In genomic region chr20:31679357-31680285, GRCh38 we compare ENCODE assay signal across 11 cellular contexts. TPM values are rescaled to one million over a fixed set of nuclear protein-coding genes. Genes with fewer than 3 reads are reported as not detected.
A peak's percentile ranks its signal among the peaks of the same experiment; 100 is the strongest.
DNase-seq lines count a peak whose midpoint lies in the region; ATAC-seq, FAIRE-seq and TF ChIP-seq lines count a peak whose summit lies in the region.
"Had no signal": no experiment of that assay in that cellular context is flagged by ENCODE, and none has a peak within 500 bp of the region (broad histone marks: within the 10 kb centered on the region; RNA-seq: fewer than 3 reads in every experiment).

No MANE protein-coding gene starts in this region.

- peak in 1 of 2 experiments; percentile 56 for DNase-seq in A549 (ENCODE audit: low read depth in 1 of 2, low spot score in 1 of 2)
- no peak for DNase-seq in HFFc6
- no peak for DNase-seq in activated naive CD8-positive, alpha-beta T cell treated with anti-CD3 and anti-CD28 coated beads, Interleukin-2, amount 50 U/mL, for 24 hours
- DNase-seq in mesothelial cell of epicardium (ENCODE audit: low spot score in 2 of 2, unreplicated experiment in 2 of 2) = no peak
- no peak for DNase-seq in cortex of kidney (lab: John Stamatoyannopoulos, UW)
- no peak for DNase-seq in NCI-H526 treated with DMSO at 0.1 percent for 48 hours (lab: John Stamatoyannopoulos, UW)
- no peak for DNase-seq in AG08395 (ENCODE audit: low spot score)
- no peak for DNase-seq in germinal center (ENCODE audit: low spot score)
- DNase-seq: NCI-H524 had no signal

- no peak overlapping the region for H3K4me3 ChIP-seq in A549

- H3K27me3 Mint-ChIP-seq in HFFc6 (ENCODE audit: insufficient read depth) (peaks cover 11% of the 10 kb centered on the region), mesothelial cell of epicardium (ENCODE audit: low read depth) (no peaks in the 10 kb centered on the region)
- no peaks in the 10 kb centered on the region for H3K27me3 Mint-ChIP-seq in activated naive CD8-positive, alpha-beta T cell treated with anti-CD3 and anti-CD28 coated beads, Interleukin-2, amount 50 U/mL, for 24 hours

- peaks cover 100% of the 10 kb centered on the region for H3K4me1 ChIP-seq in A549

- no peak for TF ChIP-seq CTCF in A549 (IDR thresholded peaks at IDR 0.05)
- TF ChIP-seq CTCF in HFFc6 (IDR thresholded peaks at IDR 0.05) = no peak
- no peak for TF ChIP-seq CTCF in mesothelial cell of epicardium (IDR thresholded peaks at IDR 0.05; ENCODE audit: unreplicated experiment)

- POLR2A ChIA-PET in A549 (lab: Yijun Ruan, JAX) = no interaction called here

- ATAC-seq in A549 = peak in 1 of 2 experiments; percentile 20; a peak in 3 of 6 replicates
- no peak for ATAC-seq in activated naive CD8-positive, alpha-beta T cell treated with anti-CD3 and anti-CD28 coated beads, Interleukin-2, amount 50 U/mL, for 24 hours

- no peak for TF ChIP-seq RAD21 in A549 (conservative IDR thresholded peaks at IDR 0.05 in 1 of 2, IDR thresholded peaks at IDR 0.05 in 1 of 2)

- H3K27ac Mint-ChIP-seq in HFFc6 (peak overlapping the region; percentile 79), mesothelial cell of epicardium (peak overlapping the region; percentile 91)
- peak overlapping the region; percentile 94 for H3K27ac Mint-ChIP-seq in activated naive CD8-positive, alpha-beta T cell treated with anti-CD3 and anti-CD28 coated beads, Interleukin-2, amount 50 U/mL, for 24 hours

- CTCF ChIA-PET in A549 (lab: Yijun Ruan, JAX) = interaction anchor here (1.2 to 11.6 kb wide), 5 partner anchors 15 to 46 kb away, joined by 3 to 88 read pairs (median 4); partner anchors contain the start of gene BCL2L1

- no peak for TF ChIP-seq POLR2A in A549 (IDR thresholded peaks at IDR 0.05; ENCODE audit: low read length)

- no peaks in the 10 kb centered on the region for H3K9me3 ChIP-seq in A549

- no peak for FAIRE-seq in A549 (lab: Jason Lieb, UNC)

- peak overlapping the region; percentile 58 to 75 for H3K27ac ChIP-seq in A549
- H3K27ac ChIP-seq: KMS-11 had no signal

- TF ChIP-seq EP300 in A549 (IDR thresholded peaks at IDR 0.05) = no peak

- H3K4me1 Mint-ChIP-seq in HFFc6 (ENCODE audit: low read depth) (peaks cover 85% of the 10 kb centered on the region), mesothelial cell of epicardium (peaks cover 50% of the 10 kb centered on the region)
- peaks cover 98% of the 10 kb centered on the region for H3K4me1 Mint-ChIP-seq in activated naive CD8-positive, alpha-beta T cell treated with anti-CD3 and anti-CD28 coated beads, Interleukin-2, amount 50 U/mL, for 24 hours

- WGBS in A549 (ENCODE audit: missing lambda C conversion rate) = 80% methylated on average over 9 of the region's 9 CpGs

- H3K9me3 Mint-ChIP-seq in HFFc6 (no peaks in the 10 kb centered on the region), mesothelial cell of epicardium (no peaks in the 10 kb centered on the region)
- no peaks in the 10 kb centered on the region for H3K9me3 Mint-ChIP-seq in activated naive CD8-positive, alpha-beta T cell treated with anti-CD3 and anti-CD28 coated beads, Interleukin-2, amount 50 U/mL, for 24 hours

- peaks cover 65% of the 10 kb centered on the region for H3K36me3 Mint-ChIP-seq in HFFc6 (ENCODE audit: low read depth)
- H3K36me3 Mint-ChIP-seq in activated naive CD8-positive, alpha-beta T cell treated with anti-CD3 and anti-CD28 coated beads, Interleukin-2, amount 50 U/mL, for 24 hours (ENCODE audit: low read depth) = peaks cover 87% of the 10 kb centered on the region
- H3K36me3 Mint-ChIP-seq in mesothelial cell of epicardium = peaks cover 16% of the 10 kb centered on the region

- peak overlapping the region; percentile 45 for H3K4me2 ChIP-seq in A549
- H3K4me2 ChIP-seq: KMS-11 had no signal

- H3K4me3 Mint-ChIP-seq in HFFc6 (peak overlapping the region; percentile 54; the same call in 1 of the 2 replicates), mesothelial cell of epicardium (no peak overlapping the region)
- no peak overlapping the region for H3K4me3 Mint-ChIP-seq in activated naive CD8-positive, alpha-beta T cell treated with anti-CD3 and anti-CD28 coated beads, Interleukin-2, amount 50 U/mL, for 24 hours

TF ChIP-seq in A549, 52 proteins besides CTCF, POLR2A, EP300 and RAD21:
- TF ChIP-seq RFX5 (IDR thresholded peaks at IDR 0.05) (peak; percentile 53; the same call in 1 of the 2 replicates), GATA3 (IDR thresholded peaks at IDR 0.05; ENCODE audit: borderline replicate concordance) (no peak)

RNA-seq across cellular contexts. Expression of gene COX4I2, which starts 41.9 kb away (rescaled TPM):
- not detected in 2 replicates for polyA plus RNA-seq in A549 (2011; rRNA removed)
- polyA plus RNA-seq in A549 (2012; cell fraction: cytosol; rRNA removed) = not detected in 2 replicates
- not detected in 2 replicates for polyA plus RNA-seq in A549 (2012; cell fraction: nucleus; rRNA removed)
- polyA plus RNA-seq in A549 (2017; fragmentation: RNase III; extraction: RNeasy Plus Mini Kit Qiagen cat#74134 plus additional on column Dnase treatment) = not detected in 3 replicates
- not detected in 2 replicates for polyA minus RNA-seq in A549 (2011; rRNA and poly(A)+ RNA removed)
- not detected for total RNA-seq in HFFc6 (2021; fragmentation: NEBNext Ultra II Directional; extraction: Animal tissue kit (Norgen Biotek cat#: 25700))
- 0.34 TPM in 1 of 3 replicates, not detected in the others for total RNA-seq in mesothelial cell of epicardium
- total RNA-seq: T-helper 2 cell treated with Interferon-gamma antibody and Interleukin-4, amounts not matched to agents 100 ng/mL and 5 ng/mL, for 36 hours had no signal

RNA-seq across cellular contexts. Expression of gene BCL2L1, which starts 43.0 kb away (rescaled TPM):
- polyA plus RNA-seq in A549 (2011; rRNA removed) = 159 and 178 TPM in 2 replicates
- polyA plus RNA-seq in A549 (2012; cell fraction: cytosol; rRNA removed) = 100 and 118 TPM in 2 replicates
- polyA plus RNA-seq in A549 (2012; cell fraction: nucleus; rRNA removed) = 93.5 and 108 TPM in 2 replicates
- polyA plus RNA-seq in A549 (2017; fragmentation: RNase III; extraction: RNeasy Plus Mini Kit Qiagen cat#74134 plus additional on column Dnase treatment) = 143 to 157 TPM (median 154 TPM) in 3 replicates
- polyA minus RNA-seq in A549 (2011; rRNA and poly(A)+ RNA removed) = 116 and 122 TPM in 2 replicates
- 100 to 1,000 TPM; 111 to 122 (median 117) TPM for total RNA-seq in HFFc6 (2021; fragmentation: NEBNext Ultra II Directional; extraction: Animal tissue kit (Norgen Biotek cat#: 25700))
- 63.2 to 66.6 TPM (median 64.8 TPM) in 3 replicates for total RNA-seq in mesothelial cell of epicardium

RNA-seq across cellular contexts. Expression of gene TPX2, which starts 59.5 kb away (rescaled TPM):
- polyA plus RNA-seq in A549 (2011; rRNA removed) (79.4 and 92.9 TPM in 2 replicates), A549 (2017; fragmentation: RNase III; extraction: RNeasy Plus Mini Kit Qiagen cat#74134 plus additional on column Dnase treatment) (84.9 to 106 TPM (median 92.9 TPM) in 3 replicates)
- polyA plus RNA-seq in A549 (2012; cell fraction: cytosol; rRNA removed) = 33.0 and 33.5 TPM in 2 replicates
- polyA plus RNA-seq in A549 (2012; cell fraction: nucleus; rRNA removed) = 30.7 and 46.3 TPM in 2 replicates
- polyA minus RNA-seq in A549 (2011; rRNA and poly(A)+ RNA removed) = 39.4 and 42.7 TPM in 2 replicates
- total RNA-seq in HFFc6 (2021; fragmentation: NEBNext Ultra II Directional; extraction: Animal tissue kit (Norgen Biotek cat#: 25700)) = 100 to 1,000 TPM in 4 of 6 experiments, 10 to 100 TPM in 2; 51.0 to 117 (median 107) TPM
- 36.6 to 39.0 TPM (median 37.5 TPM) in 3 replicates for total RNA-seq in mesothelial cell of epicardium
